ENCODE assay signal across 1 cellular context in the genomic region with DNA sequence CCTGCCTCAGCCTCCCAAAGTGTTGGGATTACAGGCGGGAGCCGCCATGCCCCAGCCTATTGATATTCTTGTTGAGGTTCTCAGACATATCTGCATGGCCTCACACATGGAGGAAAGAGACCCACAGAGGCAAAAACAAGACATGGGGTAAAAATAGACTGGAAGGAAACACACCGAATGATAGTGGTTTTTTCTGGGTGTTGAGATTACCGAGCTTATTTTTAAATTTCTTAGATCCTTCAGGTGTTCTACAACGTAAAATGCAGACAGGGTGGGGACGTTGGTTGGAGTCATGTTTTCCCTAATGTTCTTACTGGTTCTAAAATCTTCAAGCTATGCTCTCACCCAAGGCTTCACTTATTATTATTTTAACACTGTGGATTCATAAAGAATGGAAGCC.
TF ChIP-seq lines count a peak whose summit lies in the region.

No MANE protein-coding gene starts in this region.

TF ChIP-seq in IMR-90, 13 proteins besides CTCF, POLR2A, EP300 and RAD21:
- TF ChIP-seq NFE2L2 (IDR thresholded peaks at IDR 0.05; ENCODE audit: low read depth, low read length) = no peak
- TF ChIP-seq, protein P1, sequence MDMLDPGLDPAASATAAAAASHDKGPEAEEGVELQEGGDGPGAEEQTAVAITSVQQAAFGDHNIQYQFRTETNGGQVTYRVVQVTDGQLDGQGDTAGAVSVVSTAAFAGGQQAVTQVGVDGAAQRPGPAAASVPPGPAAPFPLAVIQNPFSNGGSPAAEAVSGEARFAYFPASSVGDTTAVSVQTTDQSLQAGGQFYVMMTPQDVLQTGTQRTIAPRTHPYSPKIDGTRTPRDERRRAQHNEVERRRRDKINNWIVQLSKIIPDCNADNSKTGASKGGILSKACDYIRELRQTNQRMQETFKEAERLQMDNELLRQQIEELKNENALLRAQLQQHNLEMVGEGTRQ (IDR thresholded peaks at IDR 0.05; ENCODE audit: low read depth, low read length) = no peak
- no peak for TF ChIP-seq CHD1 (IDR thresholded peaks at IDR 0.05; ENCODE audit: low read depth, low read length)
- TF ChIP-seq BHLHE40 (IDR thresholded peaks at IDR 0.05; ENCODE audit: low read depth, low read length) = no peak
- no peak for TF ChIP-seq CEBPB (IDR thresholded peaks at IDR 0.05; ENCODE audit: low read depth, low read length)
- no peak for TF ChIP-seq MXI1 (IDR thresholded peaks at IDR 0.05; ENCODE audit: borderline replicate concordance, low read depth, low read length)
- TF ChIP-seq, protein P2, sequence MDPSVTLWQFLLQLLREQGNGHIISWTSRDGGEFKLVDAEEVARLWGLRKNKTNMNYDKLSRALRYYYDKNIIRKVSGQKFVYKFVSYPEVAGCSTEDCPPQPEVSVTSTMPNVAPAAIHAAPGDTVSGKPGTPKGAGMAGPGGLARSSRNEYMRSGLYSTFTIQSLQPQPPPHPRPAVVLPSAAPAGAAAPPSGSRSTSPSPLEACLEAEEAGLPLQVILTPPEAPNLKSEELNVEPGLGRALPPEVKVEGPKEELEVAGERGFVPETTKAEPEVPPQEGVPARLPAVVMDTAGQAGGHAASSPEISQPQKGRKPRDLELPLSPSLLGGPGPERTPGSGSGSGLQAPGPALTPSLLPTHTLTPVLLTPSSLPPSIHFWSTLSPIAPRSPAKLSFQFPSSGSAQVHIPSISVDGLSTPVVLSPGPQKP (IDR thresholded peaks at IDR 0.05; ENCODE audit: borderline replicate concordance, low read depth, low read length) = no peak
- no peak for TF ChIP-seq MAFK (IDR thresholded peaks at IDR 0.05; ENCODE audit: low read depth, low read length)
- no peak for TF ChIP-seq FOS (IDR thresholded peaks at IDR 0.05; ENCODE audit: low read depth, low read length)
- no peak for TF ChIP-seq RCOR1 (IDR thresholded peaks at IDR 0.05; ENCODE audit: insufficient replicate concordance, low read length)
- no peak for TF ChIP-seq RFX5 (IDR thresholded peaks at IDR 0.05; ENCODE audit: low read depth, low read length)
- no peak for TF ChIP-seq MAZ (IDR thresholded peaks at IDR 0.05; ENCODE audit: borderline replicate concordance, low read depth, low read length)
- no peak for TF ChIP-seq SMC3 (IDR thresholded peaks at IDR 0.05; ENCODE audit: low read depth, low read length)
